In genomic region chr6:140388815-140389214, GRCh38 we compare ENCODE assay signal across 20 cellular contexts.
A peak's percentile ranks its signal among the peaks of the same experiment; 100 is the strongest.
DNase-seq lines count a peak whose midpoint lies in the region; ATAC-seq, FAIRE-seq and TF ChIP-seq lines count a peak whose summit lies in the region.
"Had no signal": no experiment of that assay in that cellular context is flagged by ENCODE, and none has a peak within 500 bp of the region (broad histone marks: within the 10 kb centered on the region; RNA-seq: fewer than 3 reads in every experiment).

No MANE protein-coding gene starts in this region.

- H3K27me3 ChIP-seq in HepG2 (ENCODE audit: control insufficient read depth in 1 of 2, insufficient read depth in 2 of 2, low read length in 2 of 2) (no peaks in the 10 kb centered on the region; a peak in 1 of 5 replicates), testis (no peaks in the 10 kb centered on the region)

- no peak overlapping the region for H3K4me3 ChIP-seq in HepG2 (replicated peaks in 1 of 3; ENCODE audit: insufficient read depth in 1 of 3, low read depth in 2 of 3, low read length in 3 of 3)
- no peak overlapping the region for H3K4me3 ChIP-seq in testis

- H2AFZ ChIP-seq in HepG2 (ENCODE audit: low read length): no peak overlapping the region

- H3K27ac ChIP-seq in HepG2 (ENCODE audit: extremely low read length, insufficient read depth, low read length) (peak overlapping the region; percentile 6), testis (no peak overlapping the region)
- H3K27ac ChIP-seq: HL-60 had no signal

- H4K20me1 ChIP-seq in HepG2 (ENCODE audit: insufficient read depth, low read length): no peaks in the 10 kb centered on the region

- DNase-seq in HepG2 (ENCODE audit: low spot score) (no peak), sciatic nerve (ENCODE audit: low spot score) (no peak), testis (no peak), HTR-8/SVneo (ENCODE audit: insufficient read length, low spot score) (no peak)
- DNase-seq: ACHN; CD4-positive, CD25-positive, alpha-beta regulatory T cell; Karpas-422; MV-4-11; NCI-H1105; NCI-H1436 treated with DMSO at 0.1 percent for 48 hours; NCI-H187 treated with DMSO at 0.1 percent for 48 hours; NCI-H2171 treated with DMSO at 0.1 percent for 48 hours; NCI-H345; NCI-H774; SK-N-SH had no signal

- peaks cover 30% of the 10 kb centered on the region for H3K9me3 ChIP-seq in HepG2 (ENCODE audit: low read length)
- H3K9me3 ChIP-seq in testis: no peaks in the 10 kb centered on the region

- no peaks in the 10 kb centered on the region for H3K36me3 ChIP-seq in HepG2 (replicated peaks in 1 of 2; ENCODE audit: control insufficient read depth in 1 of 2, insufficient read depth in 2 of 2, low read length in 2 of 2)
- H3K36me3 ChIP-seq in testis (ENCODE audit: low read depth, missing control alignments): no peaks in the 10 kb centered on the region

- H3K79me2 ChIP-seq in HepG2 (ENCODE audit: insufficient read depth, low read length): no peaks in the 10 kb centered on the region

- no peak for TF ChIP-seq RAD21 in HepG2 (CRISPR knock-in tag; IDR thresholded peaks at IDR 0.05)

- peak; percentile 74 for FAIRE-seq in G401.6 (lab: Jason Lieb, UNC)
- FAIRE-seq in endometrium (lab: Jason Lieb, UNC): peak; percentile 78
- peak; percentile 21 for FAIRE-seq in HepG2 (lab: Jason Lieb, UNC)
- no peak for FAIRE-seq in HTR-8/SVneo (lab: Jason Lieb, UNC)

- H3K4me1 ChIP-seq in HepG2 (ENCODE audit: insufficient read depth, low read length): peaks cover 22% of the 10 kb centered on the region
- H3K4me1 ChIP-seq in testis: no peaks in the 10 kb centered on the region

- ATAC-seq in HepG2 (no peak), sciatic nerve (no peak), GM18502 (IDR thresholded peaks at IDR 0.05; ENCODE audit: poor library complexity, unreplicated experiment) (no peak)
- ATAC-seq: HCT116 had no signal

- TF ChIP-seq POLR2A in HepG2 (IDR thresholded peaks at IDR 0.05; ENCODE audit: insufficient read depth in 1 of 2, low read depth in 2 of 2, low read length in 2 of 2): no peak
- no peak for TF ChIP-seq POLR2A in testis (IDR thresholded peaks at IDR 0.05)

- CTCF ChIA-PET in HepG2 (lab: Yijun Ruan, JAX; ENCODE audit: low intra/inter-chr PET ratio, low total read pairs): no interaction called here

- BruUV-seq in HepG2 (replicated peaks; lab: Mats Ljungman, UMichigan): no TSS peak

- POLR2A ChIA-PET in HepG2 (lab: Yijun Ruan, JAX): interaction anchor here (1.6 kb wide), 1 partner anchor 9 kb away, joined by 7 read pairs; no protein-coding TSS in a partner anchor

- H3K4me2 ChIP-seq in HepG2 (ENCODE audit: low read depth, low read length): peak overlapping the region; percentile 21; the same call in 1 of the 2 replicates
- H3K4me2 ChIP-seq: SK-N-SH had no signal

- TF ChIP-seq CTCF in HepG2 (CRISPR knock-in tag; IDR thresholded peaks at IDR 0.05): no peak
- no peak for TF ChIP-seq CTCF in testis (IDR thresholded peaks at IDR 0.05)

- intact Hi-C loops in HepG2 (cut with micrococcal nuclease; ENCODE audit: unreplicated experiment) (loop anchor here (1.0 kb wide), 1 partner anchor 9 kb away; no protein-coding TSS in a partner anchor), sciatic nerve (cut with DNase I) (no loop called here), testis (cut with DNase I; ENCODE audit: low total_unique reads) (no loop called here)

- WGBS in HepG2 (ENCODE audit: low lambda C conversion rate): 30% methylated on average over 1 of the region's 1 CpG
- WGBS in testis, 2 donors: 96 to 100% methylated on average over 1 of the region's 1 CpG

- no peak; a peak in 1 of 4 replicates for TF ChIP-seq EP300 in HepG2 (IDR thresholded peaks at IDR 0.05; ENCODE audit: low read depth in 2 of 2, low read length in 2 of 2)
- TF ChIP-seq EP300 in HepG2 (CRISPR knock-in tag; IDR thresholded peaks at IDR 0.05; ENCODE audit: borderline replicate concordance): no peak

- in situ Hi-C loops in HepG2 (cut with HindIII; ENCODE audit: extremely low pct_ligation_motif_present, low pct_unique_long_range_greater_than_20kb): no loop called here

- no peak overlapping the region for H3K9ac ChIP-seq in HepG2 (ENCODE audit: insufficient read depth, low read depth, low read length)
- H3K9ac ChIP-seq: SK-N-SH had no signal

TF ChIP-seq in HepG2, 621 proteins besides CTCF, POLR2A, EP300 and RAD21:
- no peak for TF ChIP-seq MIER2 (CRISPR knock-in tag; IDR thresholded peaks at IDR 0.05)
- TF ChIP-seq FOXA1 (IDR thresholded peaks at IDR 0.05): 0 out of 2 replicates have a peak, but pooled peaks have one; percentile 5
- no peak for TF ChIP-seq FOXA1 (CRISPR knock-in tag; IDR thresholded peaks at IDR 0.05)
- no peak for TF ChIP-seq MBNL3 (CRISPR knock-in tag; conservative IDR thresholded peaks at IDR 0.05)
- TF ChIP-seq ZNF260 (CRISPR knock-in tag; IDR thresholded peaks at IDR 0.05; ENCODE audit: borderline replicate concordance, low read depth): no peak
- TF ChIP-seq AHDC1 (CRISPR knock-in tag; IDR thresholded peaks at IDR 0.05; ENCODE audit: borderline replicate concordance): peak; percentile 33; the same call in 1 of the 2 replicates
